ENCODE assay signal across 12 cellular contexts in genomic region chr15:100113351-100114075, GRCh38.
DNase-seq lines count a peak whose midpoint lies in the region; ATAC-seq, FAIRE-seq and TF ChIP-seq lines count a peak whose summit lies in the region.
"Had no signal": no experiment of that assay in that cellular context is flagged by ENCODE, and none has a peak within 500 bp of the region (broad histone marks: within the 10 kb centered on the region; RNA-seq: fewer than 3 reads in every experiment).

No MANE protein-coding gene starts in this region.

- H3K56ac ChIP-seq in IMR-90 (ENCODE audit: extremely low read depth, insufficient read depth, low read length) = peak overlapping the region; percentile 70; the same call in 1 of the 2 replicates

- POLR2A ChIA-PET in IMR-90 (lab: Charles Lee; ENCODE audit: unreplicated experiment) (interaction anchor here (0.6 kb wide), 1 partner anchor 34 kb away, joined by 4 read pairs; no protein-coding TSS in a partner anchor), endothelial cell of umbilical vein (lab: Charles Lee) (no interaction called here)

- WGBS in IMR-90 (ENCODE audit: extremely low coverage in 2 of 2, insufficient read length in 1 of 2), 2 experiments = 67% methylated on average over 1 of the region's 16 CpGs; no CpG with 5 or more reads in 1 of the 2 experiments
- 76% methylated on average over 16 of the region's 16 CpGs for WGBS in mesenchymal stem cell

- peak overlapping the region; percentile 87 to 93 for H2BK12ac ChIP-seq in mesenchymal stem cell (ENCODE audit: low read length in 2 of 2)

- ATAC-seq in IMR-90 (ENCODE audit: low read depth) (no peak), GM18498 (IDR thresholded peaks at IDR 0.05; ENCODE audit: unreplicated experiment) (no peak)
- ATAC-seq: foreskin keratinocyte had no signal

- H3K23ac ChIP-seq in IMR-90 (ENCODE audit: low read depth, low read length) (no peak overlapping the region), mesenchymal stem cell (ENCODE audit: low read length in 2 of 2) (no peak overlapping the region)

- intact Hi-C loops in IMR-90 (cut with micrococcal nuclease) (no loop called here), endothelial cell of umbilical vein (cut with micrococcal nuclease) (loop anchor here (5.0 kb wide), 2 partner anchors 186 to 489 kb away; partner anchors contain the start of genes ASB7 and LINS1)

- H3K36me3 ChIP-seq in IMR-90 (ENCODE audit: control insufficient read depth, insufficient read depth, low read length) (no peaks in the 10 kb centered on the region), endothelial cell of umbilical vein (ENCODE audit: control insufficient read depth in 2 of 2, extremely low read depth in 1 of 2, insufficient read depth in 2 of 2, low read length in 2 of 2) (no peaks in the 10 kb centered on the region), mesenchymal stem cell (ENCODE audit: control insufficient read depth in 1 of 2, insufficient read depth in 2 of 2, low read depth in 1 of 2, low read length in 2 of 2) (no peaks in the 10 kb centered on the region), stomach smooth muscle (ENCODE audit: control insufficient read depth in 2 of 2, insufficient read depth in 2 of 2, low read length in 2 of 2) (no peaks in the 10 kb centered on the region)

- H3K79me2 ChIP-seq in endothelial cell of umbilical vein (ENCODE audit: control insufficient read depth, insufficient read depth, low read length) = no peaks in the 10 kb centered on the region

- H4K20me1 ChIP-seq in IMR-90 (ENCODE audit: insufficient read depth, low read length) = no peaks in the 10 kb centered on the region
- H4K20me1 ChIP-seq in endothelial cell of umbilical vein (replicated peaks; ENCODE audit: control insufficient read depth, extremely low read depth, insufficient read depth, low read length) = no peaks in the 10 kb centered on the region

- H3K27ac ChIP-seq in IMR-90 (ENCODE audit: insufficient read depth, low read length) (peak overlapping the region; percentile 90), endothelial cell of umbilical vein (ENCODE audit: insufficient read depth, low read depth, low read length) (no peak overlapping the region), mesenchymal stem cell (ENCODE audit: low read length, poor library complexity, severe bottlenecking) (no peak overlapping the region), stomach smooth muscle (ENCODE audit: low read length) (peak overlapping the region; percentile 37)
- H3K27ac ChIP-seq: C4-2B, foreskin keratinocyte had no signal

- H3K79me1 ChIP-seq in IMR-90 (ENCODE audit: low read depth in 1 of 2, low read length in 2 of 2) (no peaks in the 10 kb centered on the region), mesenchymal stem cell (replicated peaks; ENCODE audit: low read length, poor library complexity, severe bottlenecking) (no peaks in the 10 kb centered on the region)

- peak overlapping the region; percentile 98 for H2BK120ac ChIP-seq in IMR-90 (ENCODE audit: low read depth, low read length)
- peak overlapping the region; percentile 64 for H2BK120ac ChIP-seq in mesenchymal stem cell (ENCODE audit: low read depth, low read length)

- no peak for TF ChIP-seq RAD21 in IMR-90 (IDR thresholded peaks at IDR 0.05; ENCODE audit: low read length)

- H3K4me1 ChIP-seq in IMR-90 (ENCODE audit: control insufficient read depth, insufficient read depth, low read length) = peaks cover 32% of the 10 kb centered on the region
- H3K4me1 ChIP-seq in endothelial cell of umbilical vein (ENCODE audit: control insufficient read depth, extremely low read depth, insufficient read depth, low read length) = peaks cover 31% of the 10 kb centered on the region
- H3K4me1 ChIP-seq in mesenchymal stem cell (ENCODE audit: control insufficient read depth, insufficient read depth, low read depth, low read length) = peaks cover 12% of the 10 kb centered on the region
- H3K4me1 ChIP-seq in stomach smooth muscle (ENCODE audit: control insufficient read depth, insufficient read depth, low read length) = peaks cover 49% of the 10 kb centered on the region

- H3K4me2 ChIP-seq in IMR-90 (ENCODE audit: low read depth, low read length) (no peak overlapping the region), endothelial cell of umbilical vein (ENCODE audit: insufficient read depth, low read length) (peak overlapping the region; percentile 86), mesenchymal stem cell (ENCODE audit: low read length, poor library complexity, severe bottlenecking) (no peak overlapping the region)

- no peaks in the 10 kb centered on the region for H3K9me3 ChIP-seq in IMR-90 (ENCODE audit: control insufficient read depth, insufficient read depth, low read length)
- no peaks in the 10 kb centered on the region for H3K9me3 ChIP-seq in endothelial cell of umbilical vein (replicated peaks; ENCODE audit: control insufficient read depth, insufficient read depth, low read length)
- no peaks in the 10 kb centered on the region for H3K9me3 ChIP-seq in mesenchymal stem cell (ENCODE audit: control insufficient read depth, low read length)
- no peaks in the 10 kb centered on the region for H3K9me3 ChIP-seq in stomach smooth muscle (ENCODE audit: control insufficient read depth in 2 of 2, low read length in 2 of 2)

- TF ChIP-seq CTCF in IMR-90 (conservative IDR thresholded peaks at IDR 0.05; ENCODE audit: low read depth, low read length) (no peak), endothelial cell of umbilical vein (IDR thresholded peaks at IDR 0.05; ENCODE audit: extremely low read depth in 1 of 2, insufficient read depth in 1 of 2, low read depth in 1 of 2, low read length in 2 of 2) (no peak)

- dilution Hi-C loops in IMR-90 (cut with HindIII; ENCODE audit: low sequenced_read_pairs, unreplicated experiment) = no loop called here
- dilution Hi-C loops in endothelial cell of umbilical vein (cut with MboI; ENCODE audit: extremely low pct_ligation_motif_present, low sequenced_read_pairs) = no loop called here

- CTCF ChIA-PET in IMR-90 (lab: Yijun Ruan, JAX) = no interaction called here
- CTCF ChIA-PET in endothelial cell of umbilical vein (lab: Charles Lee) = interaction anchor here (0.6 to 2.2 kb wide), 5 partner anchors 18 to 1215 kb away, joined by 3 to 12 read pairs (median 4); no protein-coding TSS in a partner anchor

- H2BK15ac ChIP-seq in IMR-90 (ENCODE audit: low read depth, low read length) (peak overlapping the region; percentile 89; the same call in 2 of the 3 replicates), mesenchymal stem cell (ENCODE audit: low read depth, poor library complexity, severe bottlenecking) (peak overlapping the region; percentile 68)

- H3K4me3 ChIP-seq in IMR-90 (ENCODE audit: insufficient read depth, low read depth, low read length) (no peak overlapping the region), endothelial cell of umbilical vein (replicated peaks in 1 of 3; ENCODE audit: insufficient read depth in 1 of 3, low read depth in 1 of 3, low read length in 3 of 3) (no peak overlapping the region), mesenchymal stem cell (ENCODE audit: insufficient read depth in 1 of 2, low read depth in 1 of 2, low read length in 2 of 2) (no peak overlapping the region), stomach smooth muscle (ENCODE audit: low read length in 2 of 2) (no peak overlapping the region)

- H4K8ac ChIP-seq in IMR-90 (ENCODE audit: low read depth in 2 of 2, low read length in 2 of 2) (peak overlapping the region; percentile 78 to 82; a peak in 3 of 4 replicates), mesenchymal stem cell (ENCODE audit: low read length) (no peak overlapping the region)

- H3K27me3 ChIP-seq in IMR-90 (ENCODE audit: control insufficient read depth, insufficient read depth, low read length) (no peaks in the 10 kb centered on the region), endothelial cell of umbilical vein (ENCODE audit: control insufficient read depth in 2 of 2, insufficient read depth in 2 of 2, low read length in 2 of 2) (no peaks in the 10 kb centered on the region), mesenchymal stem cell (ENCODE audit: control insufficient read depth in 1 of 2, insufficient read depth in 1 of 2, low read length in 2 of 2) (no peaks in the 10 kb centered on the region), stomach smooth muscle (ENCODE audit: control insufficient read depth in 1 of 2, insufficient read depth in 2 of 2, low read length in 2 of 2) (no peaks in the 10 kb centered on the region)
- H3K27me3 ChIP-seq: foreskin keratinocyte had no signal

- TF ChIP-seq POLR2A in IMR-90 (IDR thresholded peaks at IDR 0.05; ENCODE audit: low read depth, low read length) (no peak), endothelial cell of umbilical vein (IDR thresholded peaks at IDR 0.05; ENCODE audit: low read depth, low read length) (no peak), erythroblast (IDR thresholded peaks at IDR 0.05; ENCODE audit: low read length) (no peak)

- H3K9me1 ChIP-seq in IMR-90 (ENCODE audit: insufficient read depth, low read length) = peaks cover 32% of the 10 kb centered on the region
- no peaks in the 10 kb centered on the region for H3K9me1 ChIP-seq in endothelial cell of umbilical vein (replicated peaks; ENCODE audit: control insufficient read depth, extremely low read depth, insufficient read depth, low read length)

- no TSS peak for BruUV-seq in IMR-90 (replicated peaks; lab: Mats Ljungman, UMichigan)
- BruUV-seq in endothelial cell of umbilical vein (replicated peaks; lab: Mats Ljungman, UMichigan) = no TSS peak

- H2AK9ac ChIP-seq in IMR-90 (replicated peaks; ENCODE audit: low read depth, low read length, poor library complexity) = peak overlapping the region; percentile 86

- H4K91ac ChIP-seq in IMR-90 (ENCODE audit: insufficient read depth, low read depth, low read length) (peak overlapping the region; percentile 94), mesenchymal stem cell (ENCODE audit: low read length) (peak overlapping the region; percentile 84)

- peak overlapping the region; percentile 88 for H2AFZ ChIP-seq in IMR-90 (replicated peaks; ENCODE audit: low read length, poor library complexity)
- H2AFZ ChIP-seq in endothelial cell of umbilical vein (ENCODE audit: low read depth, low read length) = peak overlapping the region; percentile 34
- no peak overlapping the region for H2AFZ ChIP-seq in mesenchymal stem cell (ENCODE audit: low read depth, low read length)

- no peak for FAIRE-seq in endothelial cell of umbilical vein (lab: Jason Lieb, UNC)

- in situ Hi-C loops in IMR-90 (cut with MboI; ENCODE audit: low sequenced_read_pairs) = loop anchor here (25.0 kb wide), 1 partner anchor 851 kb away; the partner anchor contains the start of gene LRRC28

- H3K9ac ChIP-seq in IMR-90 (ENCODE audit: low read depth, low read length) (peak overlapping the region; percentile 4; the same call in 1 of the 2 replicates), endothelial cell of umbilical vein (replicated peaks; ENCODE audit: extremely low read depth, insufficient read depth, low read length) (no peak overlapping the region), mesenchymal stem cell (ENCODE audit: low read length) (peak overlapping the region; percentile 81), stomach smooth muscle (ENCODE audit: low read length in 2 of 2) (no peak overlapping the region)

- peak overlapping the region; percentile 87 for H3K14ac ChIP-seq in IMR-90 (replicated peaks; ENCODE audit: low read depth, low read length)
- no peak overlapping the region for H3K14ac ChIP-seq in mesenchymal stem cell (ENCODE audit: low read length in 2 of 2)

- peak overlapping the region; percentile 96 for H2BK20ac ChIP-seq in IMR-90 (ENCODE audit: low read depth, low read length)

- H3K4ac ChIP-seq in IMR-90 (ENCODE audit: low read depth, low read length) (peak overlapping the region; percentile 95), mesenchymal stem cell (ENCODE audit: low read depth in 1 of 2, low read length in 2 of 2) (peak overlapping the region; percentile 19 to 89)

- H2AK5ac ChIP-seq in IMR-90 (ENCODE audit: low read depth, low read length) (peak overlapping the region; percentile 90), mesenchymal stem cell (ENCODE audit: low read length, severe bottlenecking) (no peak overlapping the region)

- peak overlapping the region; percentile 91 for H2BK5ac ChIP-seq in IMR-90 (ENCODE audit: low read depth, low read length, poor library complexity, severe bottlenecking)
- no peak overlapping the region for H2BK5ac ChIP-seq in mesenchymal stem cell (ENCODE audit: low read depth, low read length, poor library complexity, severe bottlenecking)

- H3K18ac ChIP-seq in IMR-90 (ENCODE audit: low read depth, low read length) = peak overlapping the region; percentile 73
- H3K18ac ChIP-seq in mesenchymal stem cell (ENCODE audit: low read depth in 1 of 2, low read length in 2 of 2) = peak overlapping the region; percentile 31 to 48

- H4K5ac ChIP-seq in IMR-90 (ENCODE audit: low read depth, low read length) = peak overlapping the region; percentile 47

- DNase-seq in IMR-90 (no peak), endothelial cell of umbilical vein (ENCODE audit: low read depth, low spot score) (no peak), mesenchymal stem cell (no peak), dermis blood vessel endothelial cell (no peak), AG08396 (ENCODE audit: low spot score) (no peak), erythroblast (lab: John Stamatoyannopoulos, UW) (no peak)
- DNase-seq: cortex of kidney, foreskin keratinocyte, NCI-H774 had no signal

Comparison
In these comparisons a context has a peak if more than half of its experiments do, and no peak if none do; other contexts are left out.
1. H3K27ac ChIP-seq: peak in IMR-90 (single experiment) and stomach smooth muscle (single experiment); none in endothelial cell of umbilical vein (single experiment) and mesenchymal stem cell (single experiment).
2. H3K9ac ChIP-seq: peak in IMR-90 (single experiment) and mesenchymal stem cell (single experiment); none in endothelial cell of umbilical vein (single experiment) and stomach smooth muscle (0 of 2).